Comparison of ENCODE assay signal across 16 cellular contexts in genomic region chr12:45895961-45896360, GRCh38.
DNase-seq lines count a peak whose midpoint lies in the region; ATAC-seq and TF ChIP-seq lines count a peak whose summit lies in the region.
"Had no signal": no experiment of that assay in that cellular context is flagged by ENCODE, and none has a peak within 500 bp of the region (broad histone marks: within the 10 kb centered on the region; RNA-seq: fewer than 3 reads in every experiment).

No MANE protein-coding gene starts in this region.

- CTCF ChIA-PET in activated naive CD4-positive, alpha-beta T cell treated with anti-CD3 and anti-CD28 coated beads for 36 hours (lab: Charles Lee), result no interaction called here
- CTCF ChIA-PET in WTC11 (lab: Charles Lee), result no interaction called here

- H3K27me3 Mint-ChIP-seq in activated naive CD4-positive, alpha-beta T cell treated with anti-CD3 and anti-CD28 coated beads, Interleukin-2, amount 50 U/mL, for 24 hours, result no peaks in the 10 kb centered on the region
- H3K27me3 Mint-ChIP-seq in activated naive CD4-positive, alpha-beta T cell treated with anti-CD3 and anti-CD28 coated beads for 36 hours (ENCODE audit: low read depth), result no peaks in the 10 kb centered on the region
- H3K27me3 Mint-ChIP-seq in WTC11 (ENCODE audit: low read depth), result no peaks in the 10 kb centered on the region
- H3K27me3 Mint-ChIP-seq in immature natural killer cell (ENCODE audit: low read depth in 3 of 3), result peaks cover 0 to 3% (median 0%) of the 10 kb centered on the region in 3 donors
- no peaks in the 10 kb centered on the region for H3K27me3 Mint-ChIP-seq in nephron progenitor cell (ENCODE audit: low read depth, poor library complexity)
- H3K27me3 Mint-ChIP-seq: CD4-positive, alpha-beta T cell had no signal

- H3K4me3 Mint-ChIP-seq in activated naive CD4-positive, alpha-beta T cell treated with anti-CD3 and anti-CD28 coated beads, Interleukin-2, amount 50 U/mL, for 24 hours, result no peak overlapping the region
- H3K4me3 Mint-ChIP-seq in activated naive CD4-positive, alpha-beta T cell treated with anti-CD3 and anti-CD28 coated beads for 36 hours, result no peak overlapping the region
- H3K4me3 Mint-ChIP-seq in WTC11 (no peak overlapping the region), immature natural killer cell (peak overlapping the region; percentile 48 to 75 (median 57)), nephron progenitor cell (no peak overlapping the region)
- H3K4me3 Mint-ChIP-seq: CD4-positive, alpha-beta T cell; HFFc6 had no signal

- TF ChIP-seq CTCF in WTC11 (IDR thresholded peaks at IDR 0.05) (no peak), nephron progenitor cell (IDR thresholded peaks at IDR 0.05) (no peak), tibial nerve (IDR thresholded peaks at IDR 0.05) (no peak)

- no peak overlapping the region for H3K4me3 ChIP-seq in tibial nerve
- H3K4me3 ChIP-seq: A549 had no signal

- no peak overlapping the region for H3K27ac ChIP-seq in tibial nerve
- H3K27ac ChIP-seq: 22Rv1, A549, C4-2B had no signal

- H3K9me3 Mint-ChIP-seq in activated naive CD4-positive, alpha-beta T cell treated with anti-CD3 and anti-CD28 coated beads, Interleukin-2, amount 50 U/mL, for 24 hours, result no peaks in the 10 kb centered on the region
- H3K9me3 Mint-ChIP-seq in activated naive CD4-positive, alpha-beta T cell treated with anti-CD3 and anti-CD28 coated beads for 36 hours, result peaks cover 5% of the 10 kb centered on the region
- H3K9me3 Mint-ChIP-seq in WTC11 (peaks cover 6% of the 10 kb centered on the region), immature natural killer cell (no peaks in the 10 kb centered on the region), nephron progenitor cell (peaks cover 25% of the 10 kb centered on the region)
- H3K9me3 Mint-ChIP-seq: CD4-positive, alpha-beta T cell; HFFc6 had no signal

- POLR2A ChIA-PET in WTC11 (lab: Charles Lee), result no interaction called here

- DNase-seq in activated naive CD4-positive, alpha-beta T cell treated with anti-CD3 and anti-CD28 coated beads for 36 hours, result no peak
- DNase-seq in WTC11 (ENCODE audit: low spot score) (no peak), immature natural killer cell (peak in 2 of 3 donors; percentile 20 to 38), nephron progenitor cell (no peak), HUDEP-2 (lab: John Stamatoyannopoulos, UW; ENCODE audit: unreplicated experiment in 76 of 76) (no peak), tibial nerve (ENCODE audit: low spot score in 2 of 2) (no peak)
- DNase-seq: AML-193; Caco-2; CD4-positive, alpha-beta T cell; HFFc6 had no signal

- TF ChIP-seq EP300 in tibial nerve (IDR thresholded peaks at IDR 0.05), result no peak

- WGBS in tibial nerve, 2 donors, result 97 to 98% methylated on average over 4 of the region's 4 CpGs

- ATAC-seq in WTC11 (no peak), HG02763 (IDR thresholded peaks at IDR 0.05; ENCODE audit: unreplicated experiment) (no peak)
- ATAC-seq: A549, HCT116 had no signal

- peaks cover 0 to 79% (median 2%) of the 10 kb centered on the region in 3 donors for H3K36me3 ChIP-seq in tibial nerve

- H3K27ac Mint-ChIP-seq in activated naive CD4-positive, alpha-beta T cell treated with anti-CD3 and anti-CD28 coated beads, Interleukin-2, amount 50 U/mL, for 24 hours, result peak overlapping the region; percentile 59
- no peak overlapping the region for H3K27ac Mint-ChIP-seq in activated naive CD4-positive, alpha-beta T cell treated with anti-CD3 and anti-CD28 coated beads for 36 hours
- H3K27ac Mint-ChIP-seq in WTC11, result peak overlapping the region; percentile 54; the same call in 1 of the 2 replicates
- peak overlapping the region; percentile 85 to 92 (median 86) for H3K27ac Mint-ChIP-seq in immature natural killer cell
- H3K27ac Mint-ChIP-seq in nephron progenitor cell, result peak overlapping the region; percentile 48
- H3K27ac Mint-ChIP-seq: HFFc6 had no signal

- intact Hi-C loops in activated naive CD4-positive, alpha-beta T cell treated with anti-CD3 and anti-CD28 coated beads for 36 hours (cut with micrococcal nuclease), result loop anchor here (10.0 kb wide), 1 partner anchor 351 kb away; no protein-coding TSS in a partner anchor

- H3K36me3 Mint-ChIP-seq in activated naive CD4-positive, alpha-beta T cell treated with anti-CD3 and anti-CD28 coated beads, Interleukin-2, amount 50 U/mL, for 24 hours, result peaks cover 39% of the 10 kb centered on the region
- peaks cover 52% of the 10 kb centered on the region for H3K36me3 Mint-ChIP-seq in activated naive CD4-positive, alpha-beta T cell treated with anti-CD3 and anti-CD28 coated beads for 36 hours (ENCODE audit: low read depth)
- peaks cover 58% of the 10 kb centered on the region for H3K36me3 Mint-ChIP-seq in WTC11
- peaks cover 20 to 42% (median 27%) of the 10 kb centered on the region in 3 donors for H3K36me3 Mint-ChIP-seq in immature natural killer cell
- H3K36me3 Mint-ChIP-seq in nephron progenitor cell (ENCODE audit: low read depth), result peaks cover 77% of the 10 kb centered on the region

- H3K4me1 Mint-ChIP-seq in activated naive CD4-positive, alpha-beta T cell treated with anti-CD3 and anti-CD28 coated beads, Interleukin-2, amount 50 U/mL, for 24 hours, result peaks cover 33% of the 10 kb centered on the region
- H3K4me1 Mint-ChIP-seq in activated naive CD4-positive, alpha-beta T cell treated with anti-CD3 and anti-CD28 coated beads for 36 hours (ENCODE audit: low read depth), result peaks cover 32% of the 10 kb centered on the region
- H3K4me1 Mint-ChIP-seq in WTC11 (peaks cover 10% of the 10 kb centered on the region), immature natural killer cell (peaks cover 38 to 39% of the 10 kb centered on the region in 2 donors), nephron progenitor cell (no peaks in the 10 kb centered on the region)

- H3K9me3 ChIP-seq in tibial nerve, result no peaks in the 10 kb centered on the region
- H3K9me3 ChIP-seq: A549, Caco-2 had no signal

- H3K27me3 ChIP-seq in tibial nerve, result no peaks in the 10 kb centered on the region

- TF ChIP-seq POLR2A in tibial nerve (IDR thresholded peaks at IDR 0.05), result no peak

- H3K4me1 ChIP-seq in tibial nerve, result no peaks in the 10 kb centered on the region
- H3K4me1 ChIP-seq: A549, Caco-2 had no signal

TF ChIP-seq in WTC11, 78 proteins besides CTCF, POLR2A, EP300 and RAD21:
- no peak for TF ChIP-seq ZNF396 (CRISPR knock-in tag; IDR thresholded peaks at IDR 0.05; ENCODE audit: borderline replicate concordance)
- TF ChIP-seq, protein P1, sequence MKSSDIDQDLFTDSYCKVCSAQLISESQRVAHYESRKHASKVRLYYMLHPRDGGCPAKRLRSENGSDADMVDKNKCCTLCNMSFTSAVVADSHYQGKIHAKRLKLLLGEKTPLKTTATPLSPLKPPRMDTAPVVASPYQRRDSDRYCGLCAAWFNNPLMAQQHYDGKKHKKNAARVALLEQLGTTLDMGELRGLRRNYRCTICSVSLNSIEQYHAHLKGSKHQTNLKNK (CRISPR knock-in tag; IDR thresholded peaks at IDR 0.05), result no peak
- no peak for TF ChIP-seq ZNF121 (CRISPR knock-in tag; IDR thresholded peaks at IDR 0.05)
- TF ChIP-seq, protein P2, sequence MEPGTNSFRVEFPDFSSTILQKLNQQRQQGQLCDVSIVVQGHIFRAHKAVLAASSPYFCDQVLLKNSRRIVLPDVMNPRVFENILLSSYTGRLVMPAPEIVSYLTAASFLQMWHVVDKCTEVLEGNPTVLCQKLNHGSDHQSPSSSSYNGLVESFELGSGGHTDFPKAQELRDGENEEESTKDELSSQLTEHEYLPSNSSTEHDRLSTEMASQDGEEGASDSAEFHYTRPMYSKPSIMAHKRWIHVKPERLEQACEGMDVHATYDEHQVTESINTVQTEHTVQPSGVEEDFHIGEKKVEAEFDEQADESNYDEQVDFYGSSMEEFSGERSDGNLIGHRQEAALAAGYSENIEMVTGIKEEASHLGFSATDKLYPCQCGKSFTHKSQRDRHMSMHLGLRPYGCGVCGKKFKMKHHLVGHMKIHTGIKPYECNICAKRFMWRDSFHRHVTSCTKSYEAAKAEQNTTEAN (CRISPR knock-in tag; IDR thresholded peaks at IDR 0.05), result no peak
- no peak for TF ChIP-seq NFE2L1 (CRISPR knock-in tag; IDR thresholded peaks at IDR 0.05)
- TF ChIP-seq, protein P3, sequence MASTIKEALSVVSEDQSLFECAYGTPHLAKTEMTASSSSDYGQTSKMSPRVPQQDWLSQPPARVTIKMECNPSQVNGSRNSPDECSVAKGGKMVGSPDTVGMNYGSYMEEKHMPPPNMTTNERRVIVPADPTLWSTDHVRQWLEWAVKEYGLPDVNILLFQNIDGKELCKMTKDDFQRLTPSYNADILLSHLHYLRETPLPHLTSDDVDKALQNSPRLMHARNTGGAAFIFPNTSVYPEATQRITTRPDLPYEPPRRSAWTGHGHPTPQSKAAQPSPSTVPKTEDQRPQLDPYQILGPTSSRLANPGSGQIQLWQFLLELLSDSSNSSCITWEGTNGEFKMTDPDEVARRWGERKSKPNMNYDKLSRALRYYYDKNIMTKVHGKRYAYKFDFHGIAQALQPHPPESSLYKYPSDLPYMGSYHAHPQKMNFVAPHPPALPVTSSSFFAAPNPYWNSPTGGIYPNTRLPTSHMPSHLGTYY (CRISPR knock-in tag; IDR thresholded peaks at IDR 0.05), result no peak
- TF ChIP-seq HMGA2 (CRISPR knock-in tag; IDR thresholded peaks at IDR 0.05), result no peak
- TF ChIP-seq NR1H2 (CRISPR knock-in tag; IDR thresholded peaks at IDR 0.05), result no peak
- TF ChIP-seq TEAD4 (CRISPR knock-in tag; IDR thresholded peaks at IDR 0.05), result no peak
- TF ChIP-seq KAT7 (CRISPR knock-in tag; IDR thresholded peaks at IDR 0.05; ENCODE audit: borderline replicate concordance), result no peak
- TF ChIP-seq ZBTB21 (CRISPR knock-in tag; IDR thresholded peaks at IDR 0.05; ENCODE audit: borderline replicate concordance), result no peak
- TF ChIP-seq OVOL2 (CRISPR knock-in tag; IDR thresholded peaks at IDR 0.05; ENCODE audit: borderline replicate concordance), result no peak
- no peak for TF ChIP-seq EMX1 (CRISPR knock-in tag; IDR thresholded peaks at IDR 0.05)
- TF ChIP-seq SOX15 (CRISPR knock-in tag; IDR thresholded peaks at IDR 0.05), result no peak

Comparison
In these comparisons a context has a peak if more than half of its experiments do, and no peak if none do; other contexts are left out.
1. H3K4me3 Mint-ChIP-seq: peak in immature natural killer cell (5 of 5); none in activated naive CD4-positive, alpha-beta T cell treated with anti-CD3 and anti-CD28 coated beads, Interleukin-2, amount 50 U/mL, for 24 hours (single experiment), activated naive CD4-positive, alpha-beta T cell treated with anti-CD3 and anti-CD28 coated beads for 36 hours (single experiment), WTC11 (single experiment) and nephron progenitor cell (single experiment).
2. DNase-seq: peak in immature natural killer cell (2 of 3); none in activated naive CD4-positive, alpha-beta T cell treated with anti-CD3 and anti-CD28 coated beads for 36 hours (single experiment), WTC11 (single experiment), nephron progenitor cell (single experiment), HUDEP-2 (0 of 76) and tibial nerve (0 of 2).